In genomic region chr12:25054783-25055144, GRCh38 we compare ENCODE assay signal across 9 cellular contexts.
A peak's percentile ranks its signal among the peaks of the same experiment; 100 is the strongest.
DNase-seq lines count a peak whose midpoint lies in the region; ATAC-seq and TF ChIP-seq lines count a peak whose summit lies in the region.
"Had no signal": no experiment of that assay in that cellular context is flagged by ENCODE, and none has a peak within 500 bp of the region (broad histone marks: within the 10 kb centered on the region; RNA-seq: fewer than 3 reads in every experiment).

No MANE protein-coding gene starts in this region.

- no peaks in the 10 kb centered on the region for H3K27me3 ChIP-seq in duodenal mucosa (ENCODE audit: control insufficient read depth in 1 of 2, insufficient read depth in 2 of 2, low read length in 2 of 2)
- no peaks in the 10 kb centered on the region for H3K27me3 ChIP-seq in thyroid gland

- H3K9me3 ChIP-seq in duodenal mucosa (ENCODE audit: control insufficient read depth in 1 of 2, low read length in 2 of 2) (no peaks in the 10 kb centered on the region), thyroid gland (no peaks in the 10 kb centered on the region)

- 81 to 85% methylated on average over 5 of the region's 5 CpGs for WGBS in thyroid gland, 2 donors

- H3K27ac ChIP-seq in duodenal mucosa (ENCODE audit: low read depth, low read length): no peak overlapping the region
- no peak overlapping the region for H3K27ac ChIP-seq in thyroid gland

- H3K4me3 ChIP-seq in duodenal mucosa (ENCODE audit: low read depth in 1 of 2, low read length in 2 of 2) (peak overlapping the region; percentile 59 to 63), thyroid gland (replicated peaks in 1 of 3) (no peak overlapping the region)

- intact Hi-C loops in thyroid gland (cut with DNase I): no loop called here

- H3K36me3 ChIP-seq in duodenal mucosa (ENCODE audit: control insufficient read depth in 1 of 2, insufficient read depth in 2 of 2, low read length in 2 of 2) (no peaks in the 10 kb centered on the region), thyroid gland (no peaks in the 10 kb centered on the region)

- peak; percentile 15 for DNase-seq in HCEC 1CT
- peak; percentile 76 for DNase-seq in activated CD4-positive, alpha-beta T cell treated with anti-CD3 and anti-CD28 coated beads for 48 hours
- peak; percentile 25 for DNase-seq in stimulated activated CD8-positive, alpha-beta memory T cell treated with anti-CD3 and anti-CD28 coated beads, Interleukin-12 subunit alpha, Interleukin-12 subunit beta, amount 100 ng/mL, for 1 hour (ENCODE audit: low read depth)
- DNase-seq in thyroid gland: no peak

- TF ChIP-seq POLR2A in thyroid gland (IDR thresholded peaks at IDR 0.05): no peak

- TF ChIP-seq CTCF in thyroid gland (IDR thresholded peaks at IDR 0.05): no peak

- H3K4me1 ChIP-seq in duodenal mucosa (ENCODE audit: control insufficient read depth in 1 of 2, insufficient read depth in 2 of 2, low read length in 2 of 2) (peaks cover 0 to 7% of the 10 kb centered on the region in 2 donors), thyroid gland (peaks cover 0 to 5% of the 10 kb centered on the region in 2 donors)

- ATAC-seq in HG02763 (IDR thresholded peaks at IDR 0.05; ENCODE audit: unreplicated experiment) (no peak), SK-N-SH treated with all-trans-retinoic acid at 6 μM for 48 hours (no peak), GM18498 (IDR thresholded peaks at IDR 0.05; ENCODE audit: unreplicated experiment) (no peak)
- ATAC-seq: WTC11 had no signal

- H3K9ac ChIP-seq in duodenal mucosa (ENCODE audit: low read depth in 1 of 2, low read length in 2 of 2): peak overlapping the region in 1 of 2 donors; percentile 16

TF ChIP-seq in SK-N-SH treated with all-trans-retinoic acid at 6 μM for 48 hours, 23 proteins besides CTCF, POLR2A, EP300 and RAD21:
- no peak for TF ChIP-seq OSR1 (CRISPR knock-in tag; IDR thresholded peaks at IDR 0.05)
- TF ChIP-seq TCF4 (CRISPR knock-in tag; IDR thresholded peaks at IDR 0.05; ENCODE audit: borderline replicate concordance): no peak
- TF ChIP-seq ZNF565 (CRISPR knock-in tag; conservative IDR thresholded peaks at IDR 0.05; ENCODE audit: low read depth): no peak
- no peak for TF ChIP-seq CREB5 (CRISPR knock-in tag; IDR thresholded peaks at IDR 0.05; ENCODE audit: low read depth)
- TF ChIP-seq ISL1 (CRISPR knock-in tag; IDR thresholded peaks at IDR 0.05): no peak
- TF ChIP-seq PATZ1 (CRISPR knock-in tag; IDR thresholded peaks at IDR 0.05; ENCODE audit: borderline replicate concordance): no peak
- no peak for TF ChIP-seq TSHZ2 (CRISPR knock-in tag; IDR thresholded peaks at IDR 0.05)
- no peak for TF ChIP-seq ARNTL (CRISPR knock-in tag; IDR thresholded peaks at IDR 0.05; ENCODE audit: borderline replicate concordance, low read depth)
- no peak for TF ChIP-seq GLIS3 (CRISPR knock-in tag; IDR thresholded peaks at IDR 0.05)
- TF ChIP-seq SNAI2 (CRISPR knock-in tag; IDR thresholded peaks at IDR 0.05): no peak

Comparison
In these comparisons a context has a peak if more than half of its experiments do, and no peak if none do; other contexts are left out.
1. DNase-seq: peak in HCEC 1CT (single experiment), activated CD4-positive, alpha-beta T cell treated with anti-CD3 and anti-CD28 coated beads for 48 hours (single experiment) and stimulated activated CD8-positive, alpha-beta memory T cell treated with anti-CD3 and anti-CD28 coated beads, Interleukin-12 subunit alpha, Interleukin-12 subunit beta, amount 100 ng/mL, for 1 hour (single experiment); none in thyroid gland (0 of 2).
2. H3K4me3 ChIP-seq: peak in duodenal mucosa (2 of 2); none in thyroid gland (0 of 3).